8 cellular contexts compared by ENCODE assay signal in the genomic region with DNA sequence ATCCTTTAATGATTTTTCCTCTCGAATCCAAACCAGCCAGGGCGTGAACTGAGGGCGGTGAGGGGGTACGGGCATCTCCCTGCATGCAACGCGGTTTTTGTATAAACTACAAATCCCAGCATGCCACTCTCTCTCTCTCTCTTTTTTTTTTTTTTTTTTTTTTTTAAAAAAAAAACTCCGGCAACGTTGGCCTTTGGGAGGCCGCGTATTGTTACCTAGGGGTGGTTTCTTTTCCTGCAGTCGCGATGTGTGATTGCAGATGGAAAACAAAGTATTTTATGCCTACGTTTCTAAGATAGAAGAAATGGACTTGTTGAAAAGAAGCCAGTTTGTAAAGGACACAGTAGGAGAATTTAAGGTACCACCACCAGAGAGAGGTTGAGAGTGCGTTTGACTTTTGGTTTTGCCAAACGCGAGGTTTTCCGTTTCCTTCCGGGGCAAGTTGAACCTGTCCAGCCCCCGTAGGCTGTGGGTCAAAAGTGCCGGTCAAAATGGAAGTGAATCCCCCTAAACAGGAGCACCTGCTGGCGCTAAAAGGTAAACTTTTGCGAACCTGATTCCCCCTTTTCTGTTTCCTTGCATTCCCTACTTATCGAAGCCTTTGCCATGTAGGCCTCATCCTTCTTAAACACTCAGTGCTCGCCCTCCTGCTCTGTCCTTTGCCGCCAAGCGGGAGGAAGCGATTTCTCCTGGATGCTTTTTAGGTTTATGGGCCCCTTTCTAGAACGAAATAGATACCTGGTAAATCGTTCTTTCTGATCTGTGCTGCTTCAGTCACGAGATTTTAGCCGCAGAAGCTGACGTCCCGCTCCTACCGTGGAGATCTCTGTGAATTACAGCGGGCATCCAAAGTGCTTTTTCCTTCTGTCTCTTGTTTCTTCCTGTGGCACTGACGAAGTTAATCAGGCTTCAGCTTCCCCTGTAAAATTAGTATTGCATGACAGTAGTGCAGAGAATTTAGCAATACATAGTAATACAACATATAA. TPM values are rescaled to one million over a fixed set of nuclear protein-coding genes. Genes with fewer than 3 reads are reported as not detected.
A peak's percentile ranks its signal among the peaks of the same experiment; 100 is the strongest.
DNase-seq lines count a peak whose midpoint lies in the region; ATAC-seq and TF ChIP-seq lines count a peak whose summit lies in the region.

A gene with protein sequence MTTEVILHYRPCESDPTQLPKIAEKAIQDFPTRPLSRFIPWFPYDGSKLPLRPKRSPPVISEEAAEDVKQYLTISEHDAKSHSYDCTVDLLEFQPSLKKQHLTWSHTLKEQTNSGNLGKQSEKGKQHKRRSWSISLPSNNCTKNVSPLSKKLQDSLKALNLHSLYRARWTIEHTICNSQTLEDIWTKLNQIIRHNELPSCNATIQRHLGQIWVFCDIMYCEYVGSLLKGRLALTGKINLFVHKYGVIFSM (plus strand): TSS at position 458 of the 986 bp plus-strand sequence. CDS start 4,561 bp downstream, outside the sequence.
A gene with protein sequence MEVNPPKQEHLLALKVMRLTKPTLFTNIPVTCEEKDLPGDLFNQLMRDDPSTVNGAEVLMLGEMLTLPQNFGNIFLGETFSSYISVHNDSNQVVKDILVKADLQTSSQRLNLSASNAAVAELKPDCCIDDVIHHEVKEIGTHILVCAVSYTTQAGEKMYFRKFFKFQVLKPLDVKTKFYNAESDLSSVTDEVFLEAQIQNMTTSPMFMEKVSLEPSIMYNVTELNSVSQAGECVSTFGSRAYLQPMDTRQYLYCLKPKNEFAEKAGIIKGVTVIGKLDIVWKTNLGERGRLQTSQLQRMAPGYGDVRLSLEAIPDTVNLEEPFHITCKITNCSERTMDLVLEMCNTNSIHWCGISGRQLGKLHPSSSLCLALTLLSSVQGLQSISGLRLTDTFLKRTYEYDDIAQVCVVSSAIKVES (plus strand): TSS at position 458 of the 986 bp plus-strand sequence. CDS start 34 bp downstream, at position 492.

- peak within 1 kb of the TSS; percentile 69 for H2AFZ ChIP-seq in hepatocyte

- peaks cover 90% of the 10 kb centered on the region for H3K79me2 ChIP-seq in hepatocyte

- no peak for TF ChIP-seq CTCF in astrocyte of the cerebellum (IDR thresholded peaks at IDR 0.05; ENCODE audit: low read depth, low read length, missing control alignments)
- TF ChIP-seq CTCF in hepatocyte (IDR thresholded peaks at IDR 0.05; ENCODE audit: poor library complexity) = no peak

- H3K9me3 ChIP-seq in T-helper 17 cell (ENCODE audit: control insufficient read depth, low read length, poor library complexity, severe bottlenecking) (no peaks in the 10 kb centered on the region), hepatocyte (ENCODE audit: low read depth) (no peaks in the 10 kb centered on the region), aorta (ENCODE audit: control insufficient read depth, low read length) (no peaks in the 10 kb centered on the region)

- peaks cover 3% of the 10 kb centered on the region for H3K36me3 Mint-ChIP-seq in T-helper 17 cell (ENCODE audit: low read depth)

- intact Hi-C loops in aorta (cut with DNase I) = loop anchor here (2.0 to 10.0 kb wide), 3 partner anchors 62 to 520 kb away; a partner anchor contains a TSS

- H4K20me1 ChIP-seq in hepatocyte (ENCODE audit: insufficient read depth, poor library complexity, severe bottlenecking) = peaks cover 11% of the 10 kb centered on the region

- ATAC-seq in GM18498 (IDR thresholded peaks at IDR 0.05; ENCODE audit: unreplicated experiment) (peak; percentile 76), HG02938 (IDR thresholded peaks at IDR 0.05; ENCODE audit: unreplicated experiment) (peak; percentile 73), T-helper 17 cell (peak; percentile 79), aorta (ENCODE audit: low FRiP score) (peak; percentile 97)

- H3K9ac ChIP-seq in rectal smooth muscle tissue (ENCODE audit: low read length) = peak within 1 kb of the TSS; percentile 88

- H3K27ac Mint-ChIP-seq in T-helper 17 cell = peak within 1 kb of the TSS; percentile 99

- H3K4me2 ChIP-seq in hepatocyte = peak within 1 kb of the TSS; percentile 76

- H3K27ac ChIP-seq in hepatocyte (peak within 1 kb of the TSS; percentile 94), rectal smooth muscle tissue (ENCODE audit: low read depth, low read length) (peak within 1 kb of the TSS; percentile 81), aorta (ENCODE audit: low read depth in 1 of 2, low read length in 2 of 2) (peak within 1 kb of the TSS; percentile 38 to 89)

- H3K36me3 ChIP-seq in hepatocyte (replicated peaks; ENCODE audit: insufficient read depth, low read depth) (no peaks in the 10 kb centered on the region), rectal smooth muscle tissue (ENCODE audit: control insufficient read depth, insufficient read depth, low read length) (no peaks in the 10 kb centered on the region), aorta (ENCODE audit: control insufficient read depth in 1 of 2, insufficient read depth in 2 of 2, low read length in 1 of 2) (peaks cover 0 to 3% of the 10 kb centered on the region in 2 donors)

- H3K27me3 ChIP-seq in hepatocyte (no peaks in the 10 kb centered on the region), rectal smooth muscle tissue (ENCODE audit: control insufficient read depth, insufficient read depth, low read length) (no peaks in the 10 kb centered on the region), aorta (ENCODE audit: control insufficient read depth in 1 of 2, insufficient read depth in 2 of 2, low read length in 1 of 2) (no peaks in the 10 kb centered on the region)

- peak; percentile 94 for DNase-seq in NCI-H1694 treated with DMSO at 0.1 percent for 48 hours (lab: John Stamatoyannopoulos, UW)
- DNase-seq in T-helper 17 cell = peak; percentile 65 to 77 (median 70)
- peak; percentile 68 for DNase-seq in astrocyte of the cerebellum (ENCODE audit: low read depth)
- DNase-seq in hepatocyte (ENCODE audit: low spot score) = peak; percentile 89
- peak; percentile 88 to 90 for DNase-seq in aorta

- peak within 1 kb of the TSS; percentile 85 for H3K4me3 ChIP-seq in astrocyte of the cerebellum (ENCODE audit: low read depth, low read length)
- H3K4me3 ChIP-seq in hepatocyte = peak within 1 kb of the TSS; percentile 89
- peak within 1 kb of the TSS; percentile 95 for H3K4me3 ChIP-seq in rectal smooth muscle tissue (ENCODE audit: low read length)
- H3K4me3 ChIP-seq in aorta (ENCODE audit: low read length in 2 of 2) = peak within 1 kb of the TSS; percentile 90 to 99

- H3K4me3 Mint-ChIP-seq in T-helper 17 cell = peak within 1 kb of the TSS; percentile 98

- under 1% methylated on average over 36 of the region's 36 CpGs for WGBS in hepatocyte (ENCODE audit: low lambda C conversion rate, missing lambda C conversion rate)
- WGBS in aorta, 2 donors = 0% methylated on average over 36 of the region's 36 CpGs

- in situ Hi-C loops in astrocyte of the cerebellum (cut with HindIII; ENCODE audit: low sequenced_read_pairs) = loop anchor here (5.0 kb wide), 1 partner anchor 57 kb away; no protein-coding TSS in a partner anchor

- peaks cover 14% of the 10 kb centered on the region for H3K4me1 ChIP-seq in hepatocyte (ENCODE audit: insufficient read depth)
- H3K4me1 ChIP-seq in rectal smooth muscle tissue (ENCODE audit: control insufficient read depth, insufficient read depth, low read length) = peaks cover 14% of the 10 kb centered on the region
- H3K4me1 ChIP-seq in aorta (ENCODE audit: control insufficient read depth in 1 of 2, insufficient read depth in 2 of 2, low read length in 2 of 2) = no peaks in the 10 kb centered on the region

- H3K4me1 Mint-ChIP-seq in T-helper 17 cell = peaks cover 34% of the 10 kb centered on the region

- no peaks in the 10 kb centered on the region for H3K9me2 ChIP-seq in hepatocyte (replicated peaks; ENCODE audit: insufficient read depth)

- H3K27me3 Mint-ChIP-seq in T-helper 17 cell = no peaks in the 10 kb centered on the region

RNA-seq across cellular contexts. Expression of the first gene that starts in this region (rescaled TPM):
- total RNA-seq in T-helper 17 cell = 10 to 100 TPM in 1 of 2 donors, 1 to 10 TPM in 1; 7.5 to 11.9 TPM
- total RNA-seq in hepatocyte = 7.1 and 7.3 TPM in 2 replicates
- polyA plus RNA-seq in hepatocyte = 2.1 and 4.4 TPM in 2 replicates
- 1 to 10 TPM; 2.7 TPM for total RNA-seq in aorta
- polyA plus RNA-seq in aorta = 1 to 10 TPM; 2.1 to 2.6 TPM

RNA-seq across cellular contexts. Expression of the second gene that starts in this region (rescaled TPM):
- total RNA-seq in T-helper 17 cell (10 to 100 TPM; 13.9 to 14.9 TPM), hepatocyte (32.7 and 34.2 TPM in 2 replicates), aorta (10 to 100 TPM; 19.1 TPM)
- polyA plus RNA-seq in hepatocyte (10.8 and 14.7 TPM in 2 replicates), aorta (10 to 100 TPM; 11.6 to 16.1 TPM)

Comparison
In these comparisons a context has a peak if more than half of its experiments do, and no peak if none do; other contexts are left out.
1. Peak in every context shown above with its lines: DNase-seq, ATAC-seq, H3K4me3 ChIP-seq and H3K27ac ChIP-seq.